ENCODE assay signal across 13 cellular contexts in genomic region chr6:6752129-6752528, GRCh38.
A peak's percentile ranks its signal among the peaks of the same experiment; 100 is the strongest.
DNase-seq lines count a peak whose midpoint lies in the region; ATAC-seq, FAIRE-seq and TF ChIP-seq lines count a peak whose summit lies in the region.
"Had no signal": no experiment of that assay in that cellular context is flagged by ENCODE, and none has a peak within 500 bp of the region (broad histone marks: within the 10 kb centered on the region; RNA-seq: fewer than 3 reads in every experiment).

No MANE protein-coding gene starts in this region.

- H3K4me3 Mint-ChIP-seq in stimulated activated effector memory CD8-positive, alpha-beta T cell treated with anti-CD3 and anti-CD28 coated beads, Interleukin-12 subunit alpha, Interleukin-12 subunit beta, amount 100 ng/mL, for 72 hours = no peak overlapping the region
- H3K4me3 Mint-ChIP-seq: naive B cell had no signal

- no peak overlapping the region for H3K9ac ChIP-seq in muscle layer of colon (ENCODE audit: low read length)
- H3K9ac ChIP-seq in kidney (ENCODE audit: low read length in 2 of 2) = no peak overlapping the region

- H3K36me3 Mint-ChIP-seq in stimulated activated effector memory CD8-positive, alpha-beta T cell treated with anti-CD3 and anti-CD28 coated beads, Interleukin-12 subunit alpha, Interleukin-12 subunit beta, amount 100 ng/mL, for 72 hours = no peaks in the 10 kb centered on the region
- H3K36me3 Mint-ChIP-seq: naive B cell had no signal

- DNase-seq in left ventricle myocardium inferior (no peak), left ventricle myocardium superior (no peak), coronary artery (ENCODE audit: low spot score) (no peak), upper lobe of right lung (no peak), kidney (no peak), spleen (no peak)
- no peak for DNase-seq in stimulated activated effector memory CD8-positive, alpha-beta T cell treated with anti-CD3 and anti-CD28 coated beads, Interleukin-12 subunit alpha, Interleukin-12 subunit beta, amount 100 ng/mL, for 72 hours (ENCODE audit: low spot score in 2 of 2)
- DNase-seq: HFFc6, naive B cell, NCI-H1105 treated with DMSO at 0.1 percent for 48 hours, testis had no signal

- H3K4me3 ChIP-seq in left ventricle myocardium inferior = no peak overlapping the region
- peak overlapping the region; percentile 49 for H3K4me3 ChIP-seq in coronary artery
- peak overlapping the region in 1 of 2 donors; percentile 37 for H3K4me3 ChIP-seq in muscle layer of colon (ENCODE audit: low read depth in 1 of 2, low read length in 2 of 2)
- no peak overlapping the region for H3K4me3 ChIP-seq in upper lobe of right lung
- H3K4me3 ChIP-seq in kidney (ENCODE audit: low read length in 2 of 2) = no peak overlapping the region
- no peak overlapping the region for H3K4me3 ChIP-seq in spleen
- H3K4me3 ChIP-seq: gastroesophageal sphincter, testis had no signal

- TF ChIP-seq POLR2A in spleen (IDR thresholded peaks at IDR 0.05) = no peak

- 79 to 90% (median 81%) methylated on average over 4 of the region's 4 CpGs for WGBS in spleen, 5 donors

- no peaks in the 10 kb centered on the region for H3K9me3 Mint-ChIP-seq in stimulated activated effector memory CD8-positive, alpha-beta T cell treated with anti-CD3 and anti-CD28 coated beads, Interleukin-12 subunit alpha, Interleukin-12 subunit beta, amount 100 ng/mL, for 72 hours
- H3K9me3 Mint-ChIP-seq: HFFc6, naive B cell had no signal

- H3K4me1 Mint-ChIP-seq in stimulated activated effector memory CD8-positive, alpha-beta T cell treated with anti-CD3 and anti-CD28 coated beads, Interleukin-12 subunit alpha, Interleukin-12 subunit beta, amount 100 ng/mL, for 72 hours = peaks cover 14% of the 10 kb centered on the region
- H3K4me1 Mint-ChIP-seq: naive B cell had no signal

- H3K9me3 ChIP-seq in left ventricle myocardium inferior (replicated peaks) (no peaks in the 10 kb centered on the region), muscle layer of colon (ENCODE audit: low read length) (no peaks in the 10 kb centered on the region), upper lobe of right lung (no peaks in the 10 kb centered on the region), kidney (ENCODE audit: control insufficient read depth in 1 of 2, low read length in 2 of 2) (no peaks in the 10 kb centered on the region), spleen (no peaks in the 10 kb centered on the region)
- H3K9me3 ChIP-seq: gastroesophageal sphincter, testis had no signal

- no peak for ATAC-seq in left ventricle myocardium superior
- no peak for ATAC-seq in upper lobe of right lung
- no peak for ATAC-seq in stimulated activated effector memory CD8-positive, alpha-beta T cell treated with anti-CD3 and anti-CD28 coated beads, Interleukin-12 subunit alpha, Interleukin-12 subunit beta, amount 100 ng/mL, for 72 hours
- ATAC-seq: gastroesophageal sphincter had no signal

- TF ChIP-seq CTCF in left ventricle myocardium inferior (IDR thresholded peaks at IDR 0.05; ENCODE audit: borderline replicate concordance) (no peak), coronary artery (IDR thresholded peaks at IDR 0.05) (no peak), upper lobe of right lung (IDR thresholded peaks at IDR 0.05) (no peak), kidney (IDR thresholded peaks at IDR 0.05; ENCODE audit: borderline replicate concordance, extremely low read depth, insufficient read depth) (no peak), spleen (IDR thresholded peaks at IDR 0.05 in 8 of 11, conservative IDR thresholded peaks at IDR 0.05 in 3 of 11) (no peak)

- H3K27ac ChIP-seq in left ventricle myocardium inferior (replicated peaks) (peak overlapping the region; percentile 95), coronary artery (peak overlapping the region in 1 of 2 donors; percentile 57), muscle layer of colon (ENCODE audit: low read depth, low read length) (peak overlapping the region; percentile 57), upper lobe of right lung (peak overlapping the region; percentile 74), kidney (ENCODE audit: low read depth in 2 of 2, low read length in 2 of 2) (peak overlapping the region in 1 of 2 donors; percentile 64), spleen (peak overlapping the region in 4 of 8 donors; percentile 45 to 84 (median 63))

- intact Hi-C loops in left ventricle myocardium inferior (cut with micrococcal nuclease) (no loop called here), left ventricle myocardium superior (cut with micrococcal nuclease) (no loop called here), upper lobe of right lung (cut with DNase I) (no loop called here), kidney (cut with DNase I) (no loop called here), spleen (cut with DNase I; ENCODE audit: low total_unique reads) (no loop called here)

- no peak overlapping the region for H3K27ac Mint-ChIP-seq in stimulated activated effector memory CD8-positive, alpha-beta T cell treated with anti-CD3 and anti-CD28 coated beads, Interleukin-12 subunit alpha, Interleukin-12 subunit beta, amount 100 ng/mL, for 72 hours
- H3K27ac Mint-ChIP-seq: HFFc6 had no signal

- H3K4me1 ChIP-seq in left ventricle myocardium inferior (peaks cover 51% of the 10 kb centered on the region), muscle layer of colon (ENCODE audit: insufficient read depth, low read length) (peaks cover 37% of the 10 kb centered on the region), upper lobe of right lung (peaks cover 38% of the 10 kb centered on the region), kidney (ENCODE audit: control insufficient read depth in 1 of 2, insufficient read depth in 1 of 2, low read depth in 1 of 2, low read length in 2 of 2) (peaks cover 9 to 25% of the 10 kb centered on the region in 2 donors), spleen (peaks cover 0 to 52% (median 16%) of the 10 kb centered on the region in 6 donors)

- no peak for FAIRE-seq in kidney (lab: Jason Lieb, UNC)

- H3K36me3 ChIP-seq in left ventricle myocardium inferior (no peaks in the 10 kb centered on the region), muscle layer of colon (ENCODE audit: insufficient read depth, low read length) (no peaks in the 10 kb centered on the region), upper lobe of right lung (no peaks in the 10 kb centered on the region), kidney (ENCODE audit: control insufficient read depth in 1 of 2, insufficient read depth in 2 of 2, low read length in 2 of 2) (no peaks in the 10 kb centered on the region), spleen (no peaks in the 10 kb centered on the region)
- H3K36me3 ChIP-seq: gastroesophageal sphincter had no signal

- H3K27me3 ChIP-seq in left ventricle myocardium inferior (ENCODE audit: low read depth) (no peaks in the 10 kb centered on the region), muscle layer of colon (ENCODE audit: control insufficient read depth in 1 of 2, insufficient read depth in 2 of 2, low read length in 2 of 2) (no peaks in the 10 kb centered on the region), upper lobe of right lung (no peaks in the 10 kb centered on the region), spleen (replicated peaks in 1 of 7) (no peaks in the 10 kb centered on the region)
- H3K27me3 ChIP-seq: testis had no signal
